In genomic region chr6:105983763-105984162, GRCh38 we compare ENCODE assay signal across 26 cellular contexts.
"Had no signal": no experiment of that assay in that cellular context is flagged by ENCODE, and none has a peak within 500 bp of the region (broad histone marks: within the 10 kb centered on the region; RNA-seq: fewer than 3 reads in every experiment).

No MANE protein-coding gene starts in this region.

- ATAC-seq: gastrocnemius medialis; naive thymus-derived CD8-positive, alpha-beta T cell; right lobe of liver; stimulated activated memory B cell treated with anti-CD40 and anti-IgM and Interleukin-4, amounts not matched to agents 10 μg/mL and 1 μg/mL and 100 μg/mL, for 72 hours; WTC11 had no signal

- H3K9me3 Mint-ChIP-seq: activated T-helper 2 cell treated with anti-CD3 and anti-CD28 coated beads, Interferon-gamma antibody, Interleukin-2, Interleukin-4, amounts not matched to agents 10 μg/mL and 5 μg/mL and 100 μg/mL, durations not matched to agents 14 hours and 24 hours and 36 hours; stimulated activated memory B cell treated with anti-CD40 and anti-IgM and Interleukin-4, amounts not matched to agents 10 μg/mL and 1 μg/mL and 100 μg/mL, for 72 hours; WTC11 had no signal

- H3K36me3 ChIP-seq: esophagus squamous epithelium, gastrocnemius medialis, left ventricle myocardium inferior, neural progenitor cell, right lobe of liver, uterus had no signal

- H3K27me3 ChIP-seq: testis, uterus had no signal

- H3K9me3 ChIP-seq: esophagus squamous epithelium, gastrocnemius medialis, left ventricle myocardium inferior, right lobe of liver, testis, uterus had no signal

- H3K27ac Mint-ChIP-seq: activated CD4-positive, alpha-beta T cell treated with anti-CD3 and anti-CD28 coated beads for 36 hours; endodermal cell; naive thymus-derived CD8-positive, alpha-beta T cell; neural progenitor cell; stimulated activated memory B cell treated with anti-CD40 and anti-IgM and Interleukin-4, amounts not matched to agents 10 μg/mL and 1 μg/mL and 100 μg/mL, for 72 hours; WTC11 had no signal

- DNase-seq: activated CD4-positive, alpha-beta T cell treated with anti-CD3 and anti-CD28 coated beads for 36 hours; activated CD8-positive, alpha-beta memory T cell treated with anti-CD3 and anti-CD28 coated beads for 24 hours; activated naive CD4-positive, alpha-beta T cell; amygdala; cerebellar nuclear complex; endodermal cell; esophagus squamous epithelium; gastrocnemius medialis; hippocampal formation; kidney glomerular epithelial cell; left ventricle myocardium inferior; naive thymus-derived CD8-positive, alpha-beta T cell; posterior cingulate gyrus; right lobe of liver; stimulated activated CD4-positive, alpha-beta T cell treated with anti-CD3 and anti-CD28 coated beads, Interleukin-2, amount 100 ng/mL, for 24 hours; SW 1271; T-helper 9 cell; testis; trophoblast cell; uterus had no signal

- H3K4me3 Mint-ChIP-seq: activated CD4-positive, alpha-beta T cell treated with anti-CD3 and anti-CD28 coated beads for 36 hours; endodermal cell; naive thymus-derived CD8-positive, alpha-beta T cell; neural progenitor cell; stimulated activated memory B cell treated with anti-CD40 and anti-IgM and Interleukin-4, amounts not matched to agents 10 μg/mL and 1 μg/mL and 100 μg/mL, for 72 hours; WTC11 had no signal

- H3K27ac ChIP-seq: coronary artery, esophagus squamous epithelium, gastrocnemius medialis, left ventricle myocardium inferior, neural progenitor cell, right lobe of liver, skin epidermis, testis, uterus had no signal

- H3K4me1 ChIP-seq: testis, uterus had no signal

- H3K4me3 ChIP-seq: coronary artery, esophagus squamous epithelium, gastrocnemius medialis, left ventricle myocardium inferior, neural progenitor cell, right lobe of liver, skin epidermis, testis, uterus had no signal
